12 cellular contexts compared by ENCODE assay signal in genomic region chr20:50533464-50533863, GRCh38.
"Had no signal": no experiment of that assay in that cellular context is flagged by ENCODE, and none has a peak within 500 bp of the region (broad histone marks: within the 10 kb centered on the region; RNA-seq: fewer than 3 reads in every experiment).

No MANE protein-coding gene starts in this region.

- DNase-seq: activated naive CD4-positive, alpha-beta T cell treated with Interleukin-2 at 50 U/mL for 16 hours; activated naive CD8-positive, alpha-beta T cell treated with anti-CD3 and anti-CD28 coated beads, Interleukin-2, amount 50 U/mL, for 24 hours; caudate nucleus; hypothalamus; midbrain; naive B cell; right lobe of liver; stimulated activated CD4-positive, alpha-beta T cell treated with anti-CD3 and anti-CD28 coated beads, Interleukin-12 subunit alpha, Interleukin-12 subunit beta, amount 100 ng/mL, for 4 hours; stimulated activated naive CD8-positive, alpha-beta T cell treated with anti-CD3 and anti-CD28 coated beads, Interleukin-15, amount 100 ng/mL, for 72 hours; testis had no signal

- H3K9me3 Mint-ChIP-seq: activated naive CD8-positive, alpha-beta T cell treated with anti-CD3 and anti-CD28 coated beads, Interleukin-2, amount 50 U/mL, for 24 hours; stimulated activated naive CD8-positive, alpha-beta T cell treated with anti-CD3 and anti-CD28 coated beads, Interleukin-15, amount 100 ng/mL, for 72 hours had no signal

- H3K27me3 ChIP-seq: right lobe of liver, testis had no signal

- ATAC-seq: activated CD4-positive, CD25-positive, alpha-beta regulatory T cell treated with anti-CD3 and anti-CD28 coated beads, Interleukin-2, amount 50 U/mL, for 24 hours; activated naive CD8-positive, alpha-beta T cell treated with anti-CD3 and anti-CD28 coated beads, Interleukin-2, amount 50 U/mL, for 24 hours; right lobe of liver; stimulated activated naive CD8-positive, alpha-beta T cell treated with anti-CD3 and anti-CD28 coated beads, Interleukin-15, amount 100 ng/mL, for 72 hours had no signal

- H3K4me3 ChIP-seq: prostate gland, right lobe of liver, testis had no signal

- H3K4me3 Mint-ChIP-seq: activated naive CD8-positive, alpha-beta T cell treated with anti-CD3 and anti-CD28 coated beads, Interleukin-2, amount 50 U/mL, for 24 hours; stimulated activated naive CD8-positive, alpha-beta T cell treated with anti-CD3 and anti-CD28 coated beads, Interleukin-15, amount 100 ng/mL, for 72 hours had no signal

- H3K9me3 ChIP-seq: prostate gland, right lobe of liver, testis had no signal

- H3K27ac ChIP-seq: right lobe of liver, testis had no signal

- H3K27ac Mint-ChIP-seq: activated naive CD8-positive, alpha-beta T cell treated with anti-CD3 and anti-CD28 coated beads, Interleukin-2, amount 50 U/mL, for 24 hours had no signal

- H3K27me3 Mint-ChIP-seq: activated naive CD8-positive, alpha-beta T cell treated with anti-CD3 and anti-CD28 coated beads, Interleukin-2, amount 50 U/mL, for 24 hours; naive B cell; stimulated activated naive CD8-positive, alpha-beta T cell treated with anti-CD3 and anti-CD28 coated beads, Interleukin-15, amount 100 ng/mL, for 72 hours had no signal

- H3K36me3 ChIP-seq: prostate gland, right lobe of liver had no signal
